1 cellular context compared by ENCODE assay signal in genomic region chr12:106301611-106302321, GRCh38.
TF ChIP-seq lines count a peak whose summit lies in the region.

No MANE protein-coding gene starts in this region.

TF ChIP-seq in GM23338, 12 proteins besides CTCF, POLR2A, EP300 and RAD21 (continued from another document):
- no peak for TF ChIP-seq EZH2 (IDR thresholded peaks at IDR 0.05; ENCODE audit: low read depth, unreplicated experiment)
- no peak for TF ChIP-seq STAT1 (IDR thresholded peaks at IDR 0.05; ENCODE audit: unreplicated experiment)
- no peak for TF ChIP-seq POLR2AphosphoS5 (IDR thresholded peaks at IDR 0.05; ENCODE audit: low read depth)
- TF ChIP-seq ZNF114 (CRISPR knock-in tag; IDR thresholded peaks at IDR 0.05) = no peak
- no peak for TF ChIP-seq CREB1 (CRISPR knock-in tag; IDR thresholded peaks at IDR 0.05; ENCODE audit: low read depth)
- TF ChIP-seq NANOG (IDR thresholded peaks at IDR 0.05; ENCODE audit: borderline replicate concordance) = no peak
- no peak for TF ChIP-seq EZH2phosphoT487 (IDR thresholded peaks at IDR 0.05; ENCODE audit: unreplicated experiment)
- no peak for TF ChIP-seq REST (IDR thresholded peaks at IDR 0.05; ENCODE audit: unreplicated experiment)
